1 cellular context compared by ENCODE assay signal in the genomic region with DNA sequence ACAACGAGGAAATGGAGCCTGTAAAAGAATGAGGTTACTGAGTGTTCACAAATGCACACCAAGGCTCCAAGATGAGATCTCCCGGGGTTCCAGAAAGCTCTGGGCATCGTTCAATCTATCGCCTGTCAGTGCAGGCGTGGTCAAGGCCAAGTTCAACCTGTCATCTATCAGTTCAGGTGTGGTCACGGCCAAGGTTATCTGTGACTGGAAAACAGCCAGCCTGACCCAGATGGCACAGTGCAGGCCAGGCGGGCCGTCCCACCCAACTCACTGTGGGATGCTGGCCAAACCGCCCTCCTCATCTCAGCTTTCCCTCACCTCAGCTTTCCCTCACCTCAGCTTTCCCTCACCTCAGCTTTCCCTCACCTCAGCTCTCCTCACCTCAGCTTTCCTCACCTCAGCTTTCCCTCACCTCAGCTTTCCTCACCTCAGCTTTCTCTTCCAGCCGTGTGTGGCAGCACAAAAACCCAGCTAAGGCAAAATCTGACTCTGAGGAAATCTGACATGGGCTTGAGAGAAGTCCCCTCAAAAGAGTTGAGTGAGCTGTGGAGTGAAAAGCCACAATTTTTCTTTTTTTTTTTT.
TF ChIP-seq lines count a peak whose summit lies in the region.

No MANE protein-coding gene starts in this region.

TF ChIP-seq in HepG2, 621 proteins besides CTCF, POLR2A, EP300 and RAD21:
- TF ChIP-seq MIXL1 (CRISPR knock-in tag; IDR thresholded peaks at IDR 0.05), result no peak
- no peak for TF ChIP-seq RNF2 (conservative IDR thresholded peaks at IDR 0.05; ENCODE audit: low read depth)
- TF ChIP-seq ZNF24 (IDR thresholded peaks at IDR 0.05), result no peak
- TF ChIP-seq, protein P1, sequence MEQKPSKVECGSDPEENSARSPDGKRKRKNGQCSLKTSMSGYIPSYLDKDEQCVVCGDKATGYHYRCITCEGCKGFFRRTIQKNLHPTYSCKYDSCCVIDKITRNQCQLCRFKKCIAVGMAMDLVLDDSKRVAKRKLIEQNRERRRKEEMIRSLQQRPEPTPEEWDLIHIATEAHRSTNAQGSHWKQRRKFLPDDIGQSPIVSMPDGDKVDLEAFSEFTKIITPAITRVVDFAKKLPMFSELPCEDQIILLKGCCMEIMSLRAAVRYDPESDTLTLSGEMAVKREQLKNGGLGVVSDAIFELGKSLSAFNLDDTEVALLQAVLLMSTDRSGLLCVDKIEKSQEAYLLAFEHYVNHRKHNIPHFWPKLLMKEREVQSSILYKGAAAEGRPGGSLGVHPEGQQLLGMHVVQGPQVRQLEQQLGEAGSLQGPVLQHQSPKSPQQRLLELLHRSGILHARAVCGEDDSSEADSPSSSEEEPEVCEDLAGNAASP (CRISPR knock-in tag; IDR thresholded peaks at IDR 0.05; ENCODE audit: borderline replicate concordance), result peak; percentile 58; the same call in 1 of the 2 replicates
- TF ChIP-seq, protein P2, sequence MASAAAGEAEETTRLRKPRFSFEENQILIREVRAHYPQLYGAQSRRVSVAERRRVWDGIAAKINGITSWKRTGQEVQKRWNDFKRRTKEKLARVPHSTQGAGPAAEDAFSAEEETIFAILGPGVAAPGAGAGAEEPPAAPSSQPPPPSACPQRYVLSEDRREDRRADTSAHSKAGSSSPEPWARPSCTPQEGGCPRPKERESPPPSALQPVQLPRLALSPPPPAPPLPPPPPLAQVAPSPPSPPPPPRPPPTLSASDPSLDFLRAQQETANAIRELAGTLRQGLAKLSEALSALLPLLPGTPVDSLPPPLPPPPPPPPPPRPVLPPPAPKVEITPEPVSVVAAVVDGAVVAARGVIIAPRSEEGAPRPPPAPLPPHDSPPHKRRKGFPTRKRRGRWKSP (CRISPR knock-in tag; IDR thresholded peaks at IDR 0.05), result no peak
- no peak for TF ChIP-seq ZNF180 (CRISPR knock-in tag; IDR thresholded peaks at IDR 0.05; ENCODE audit: borderline replicate concordance, low read depth)
- no peak for TF ChIP-seq AKAP8 (CRISPR knock-in tag; IDR thresholded peaks at IDR 0.05)
- 0 out of 2 replicates have a peak, but pooled peaks have one; percentile 32 for TF ChIP-seq SALL2 (CRISPR knock-in tag; IDR thresholded peaks at IDR 0.05)
- no peak for TF ChIP-seq TEAD2 (CRISPR knock-in tag; IDR thresholded peaks at IDR 0.05)
- TF ChIP-seq, protein P3, sequence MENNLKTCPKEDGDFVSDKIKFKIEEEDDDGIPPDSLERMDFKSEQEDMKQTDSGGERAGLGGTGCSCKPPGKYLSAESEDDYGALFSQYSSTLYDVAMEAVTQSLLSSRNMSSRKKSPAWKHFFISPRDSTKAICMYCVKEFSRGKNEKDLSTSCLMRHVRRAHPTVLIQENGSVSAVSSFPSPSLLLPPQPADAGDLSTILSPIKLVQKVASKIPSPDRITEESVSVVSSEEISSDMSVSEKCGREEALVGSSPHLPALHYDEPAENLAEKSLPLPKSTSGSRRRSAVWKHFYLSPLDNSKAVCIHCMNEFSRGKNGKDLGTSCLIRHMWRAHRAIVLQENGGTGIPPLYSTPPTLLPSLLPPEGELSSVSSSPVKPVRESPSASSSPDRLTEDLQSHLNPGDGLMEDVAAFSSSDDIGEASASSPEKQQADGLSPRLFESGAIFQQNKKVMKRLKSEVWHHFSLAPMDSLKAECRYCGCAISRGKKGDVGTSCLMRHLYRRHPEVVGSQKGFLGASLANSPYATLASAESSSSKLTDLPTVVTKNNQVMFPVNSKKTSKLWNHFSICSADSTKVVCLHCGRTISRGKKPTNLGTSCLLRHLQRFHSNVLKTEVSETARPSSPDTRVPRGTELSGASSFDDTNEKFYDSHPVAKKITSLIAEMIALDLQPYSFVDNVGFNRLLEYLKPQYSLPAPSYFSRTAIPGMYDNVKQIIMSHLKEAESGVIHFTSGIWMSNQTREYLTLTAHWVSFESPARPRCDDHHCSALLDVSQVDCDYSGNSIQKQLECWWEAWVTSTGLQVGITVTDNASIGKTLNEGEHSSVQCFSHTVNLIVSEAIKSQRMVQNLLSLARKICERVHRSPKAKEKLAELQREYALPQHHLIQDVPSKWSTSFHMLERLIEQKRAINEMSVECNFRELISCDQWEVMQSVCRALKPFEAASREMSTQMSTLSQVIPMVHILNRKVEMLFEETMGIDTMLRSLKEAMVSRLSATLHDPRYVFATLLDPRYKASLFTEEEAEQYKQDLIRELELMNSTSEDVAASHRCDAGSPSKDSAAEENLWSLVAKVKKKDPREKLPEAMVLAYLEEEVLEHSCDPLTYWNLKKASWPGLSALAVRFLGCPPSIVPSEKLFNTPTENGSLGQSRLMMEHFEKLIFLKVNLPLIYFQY (CRISPR knock-in tag; IDR thresholded peaks at IDR 0.05; ENCODE audit: borderline replicate concordance), result no peak
- TF ChIP-seq RARA (CRISPR knock-in tag; IDR thresholded peaks at IDR 0.05), result peak; percentile 66
- no peak for TF ChIP-seq KMT2B (CRISPR knock-in tag; IDR thresholded peaks at IDR 0.05)
- TF ChIP-seq MZF1 (CRISPR knock-in tag; IDR thresholded peaks at IDR 0.05; ENCODE audit: borderline replicate concordance), result no peak
- TF ChIP-seq TCF12 (IDR thresholded peaks at IDR 0.05), result no peak
- TF ChIP-seq TCF12 (CRISPR knock-in tag; IDR thresholded peaks at IDR 0.05), result no peak
- TF ChIP-seq, protein P4, sequence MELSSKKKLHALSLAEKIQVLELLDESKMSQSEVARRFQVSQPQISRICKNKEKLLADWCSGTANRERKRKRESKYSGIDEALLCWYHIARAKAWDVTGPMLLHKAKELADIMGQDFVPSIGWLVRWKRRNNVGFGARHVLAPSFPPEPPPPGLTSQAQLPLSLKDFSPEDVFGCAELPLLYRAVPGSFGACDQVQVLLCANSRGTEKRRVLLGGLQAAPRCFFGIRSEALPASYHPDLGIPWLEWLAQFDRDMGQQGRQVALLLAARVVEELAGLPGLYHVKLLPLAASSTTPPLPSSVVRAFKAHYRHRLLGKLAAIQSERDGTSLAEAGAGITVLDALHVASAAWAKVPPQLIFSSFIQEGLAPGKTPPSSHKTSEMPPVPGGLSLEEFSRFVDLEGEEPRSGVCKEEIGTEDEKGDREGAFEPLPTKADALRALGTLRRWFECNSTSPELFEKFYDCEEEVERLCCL (CRISPR knock-in tag; IDR thresholded peaks at IDR 0.05; ENCODE audit: borderline replicate concordance), result no peak
- TF ChIP-seq SKI (IDR thresholded peaks at IDR 0.05; ENCODE audit: partially characterized antibody), result peak; percentile 72
- no peak for TF ChIP-seq NR1H2 (CRISPR knock-in tag; IDR thresholded peaks at IDR 0.05; ENCODE audit: borderline replicate concordance, low read depth)
- no peak for TF ChIP-seq NFATC3 (CRISPR knock-in tag; IDR thresholded peaks at IDR 0.05)
- TF ChIP-seq GTF3A (CRISPR knock-in tag; conservative IDR thresholded peaks at IDR 0.05), result no peak
- 0 out of 2 replicates have a peak, but pooled peaks have one; percentile 26 for TF ChIP-seq ZNF773 (CRISPR knock-in tag; IDR thresholded peaks at IDR 0.05; ENCODE audit: borderline replicate concordance)
- TF ChIP-seq ZNF343 (CRISPR knock-in tag; IDR thresholded peaks at IDR 0.05), result 0 out of 2 replicates have a peak, but pooled peaks have one; percentile 25
- peak; percentile 90 for TF ChIP-seq RXRA (CRISPR knock-in tag; IDR thresholded peaks at IDR 0.05)
- TF ChIP-seq ZNF136 (CRISPR knock-in tag; IDR thresholded peaks at IDR 0.05; ENCODE audit: low read depth), result no peak
- no peak for TF ChIP-seq KAT7 (CRISPR knock-in tag; IDR thresholded peaks at IDR 0.05; ENCODE audit: borderline replicate concordance)
- no peak for TF ChIP-seq TCF7 (IDR thresholded peaks at IDR 0.05; ENCODE audit: low read depth)
- TF ChIP-seq TBL1XR1 (IDR thresholded peaks at IDR 0.05; ENCODE audit: borderline replicate concordance, low read length, partially characterized antibody), result peak; percentile 61
- peak; percentile 94 for TF ChIP-seq ZKSCAN5 (CRISPR knock-in tag; IDR thresholded peaks at IDR 0.05)
- no peak for TF ChIP-seq ARID5B (CRISPR knock-in tag; IDR thresholded peaks at IDR 0.05)
